12 cellular contexts compared by ENCODE assay signal in genomic region chr20:21397341-21398108, GRCh38. TPM values are rescaled to one million over a fixed set of nuclear protein-coding genes. Genes with fewer than 3 reads are reported as not detected.
A peak's percentile ranks its signal among the peaks of the same experiment; 100 is the strongest.
DNase-seq lines count a peak whose midpoint lies in the region; ATAC-seq and FAIRE-seq lines count a peak whose summit lies in the region.
"Had no signal": no experiment of that assay in that cellular context is flagged by ENCODE, and none has a peak within 500 bp of the region (broad histone marks: within the 10 kb centered on the region; RNA-seq: fewer than 3 reads in every experiment).

TSS of gene NKX2-4 (minus strand) at chr20:21397526. CDS start at chr20:21397399, 127 bp downstream.

- no peaks in the 10 kb centered on the region for H3K36me3 Mint-ChIP-seq in activated CD4-positive, alpha-beta T cell treated with anti-CD3 and anti-CD28 coated beads for 36 hours (ENCODE audit: low read depth)
- H3K36me3 Mint-ChIP-seq in T-cell, result no peaks in the 10 kb centered on the region

- H3K4me1 Mint-ChIP-seq in activated CD4-positive, alpha-beta T cell treated with anti-CD3 and anti-CD28 coated beads for 36 hours, result peaks cover 16% of the 10 kb centered on the region
- peaks cover 13 to 18% (median 16%) of the 10 kb centered on the region in 3 donors for H3K4me1 Mint-ChIP-seq in T-cell

- no peak for ATAC-seq in activated CD4-positive, alpha-beta T cell treated with anti-CD3 and anti-CD28 coated beads for 36 hours
- no peak for ATAC-seq in T-cell (replicated peaks in 1 of 4)
- no peak for ATAC-seq in GM21529 (IDR thresholded peaks at IDR 0.05; ENCODE audit: unreplicated experiment)
- ATAC-seq: left cardiac atrium had no signal

- no peaks in the 10 kb centered on the region for H3K9me3 Mint-ChIP-seq in activated CD4-positive, alpha-beta T cell treated with anti-CD3 and anti-CD28 coated beads for 36 hours (ENCODE audit: low read depth)
- peaks cover 0 to 12% (median 5%) of the 10 kb centered on the region in 3 donors for H3K9me3 Mint-ChIP-seq in T-cell

- peaks cover 61% of the 10 kb centered on the region for H3K27me3 Mint-ChIP-seq in activated CD4-positive, alpha-beta T cell treated with anti-CD3 and anti-CD28 coated beads for 36 hours
- H3K27me3 Mint-ChIP-seq in T-cell, result peaks cover 66 to 72% of the 10 kb centered on the region in 2 donors

- FAIRE-seq in urothelium cell line (lab: Jason Lieb, UNC), result no peak
- FAIRE-seq: colon had no signal

- H3K27ac Mint-ChIP-seq in activated CD4-positive, alpha-beta T cell treated with anti-CD3 and anti-CD28 coated beads for 36 hours, result no peak within 1 kb of the TSS
- H3K27ac Mint-ChIP-seq in T-cell, result peak within 1 kb of the TSS in 1 of 2 donors; percentile 61

- intact Hi-C loops in activated CD4-positive, alpha-beta T cell treated with anti-CD3 and anti-CD28 coated beads for 36 hours (cut with DNase I, micrococcal nuclease), result loop anchor here (1.0 to 10.0 kb wide), 7 partner anchors 110 to 1177 kb away; no protein-coding TSS in a partner anchor

- POLR2A ChIA-PET in activated CD4-positive, alpha-beta T cell treated with anti-CD3 and anti-CD28 coated beads for 36 hours (lab: Charles Lee), result no interaction called here
- POLR2A ChIA-PET in T-cell (lab: Charles Lee), result no interaction called here

- DNase-seq in activated CD4-positive, alpha-beta T cell treated with anti-CD3 and anti-CD28 coated beads for 36 hours, result peak; percentile 8
- DNase-seq in activated CD4-positive, alpha-beta T cell treated with anti-CD3 and anti-CD28 coated beads, Interleukin-2, amount 50 U/mL, for 48 hours, result no peak
- peak in 1 of 34 experiments; percentile 5 for DNase-seq in T-cell
- no peak for DNase-seq in stimulated activated CD4-positive, alpha-beta T cell treated with anti-CD3 and anti-CD28 coated beads, Interleukin-4, amount 100 ng/mL, for 4 hours
- no peak for DNase-seq in urothelium cell line (ENCODE audit: low spot score)
- DNase-seq: left cardiac atrium, NCI-H1436 treated with DMSO at 0.1 percent for 48 hours had no signal

- H3K27me3 ChIP-seq in iPS-20b (ENCODE audit: insufficient read depth, low read length) (peaks cover 100% of the 10 kb centered on the region), subcutaneous abdominal adipose tissue (ENCODE audit: control insufficient read depth in 5 of 5, insufficient read depth in 4 of 5, low read length in 5 of 5) (peaks cover 45 to 73% (median 59%) of the 10 kb centered on the region in 5 donors)

- peak within 1 kb of the TSS; percentile 37 for H3K4me3 Mint-ChIP-seq in activated CD4-positive, alpha-beta T cell treated with anti-CD3 and anti-CD28 coated beads for 36 hours
- peak within 1 kb of the TSS in 2 of 3 donors; percentile 34 to 64 for H3K4me3 Mint-ChIP-seq in T-cell

- H3K9me3 ChIP-seq in iPS-20b (ENCODE audit: insufficient read depth, low read depth, low read length) (peaks cover 6% of the 10 kb centered on the region; the same call in 1 of the 2 replicates), subcutaneous abdominal adipose tissue (ENCODE audit: control insufficient read depth in 5 of 5, low read length in 5 of 5) (peaks cover 0 to 4% (median 0%) of the 10 kb centered on the region in 5 donors)

- no peak within 1 kb of the TSS for H3K9ac ChIP-seq in iPS-20b (ENCODE audit: low read depth, low read length)
- H3K9ac ChIP-seq in subcutaneous abdominal adipose tissue (ENCODE audit: low read length in 5 of 5), result no peak within 1 kb of the TSS

- H3K36me3 ChIP-seq in iPS-20b (ENCODE audit: insufficient read depth, low read depth, low read length) (no peaks in the 10 kb centered on the region), subcutaneous abdominal adipose tissue (ENCODE audit: control insufficient read depth in 5 of 5, insufficient read depth in 5 of 5, low read length in 5 of 5) (no peaks in the 10 kb centered on the region)
- H3K36me3 ChIP-seq: BE2C had no signal

- CTCF ChIA-PET in activated CD4-positive, alpha-beta T cell treated with anti-CD3 and anti-CD28 coated beads for 36 hours (lab: Charles Lee), result interaction anchor here (1.0 kb wide), 1 partner anchor 162 kb away, joined by 3 read pairs; no protein-coding TSS in a partner anchor
- CTCF ChIA-PET in T-cell (lab: Charles Lee), result no interaction called here

- H3K27ac ChIP-seq in iPS-20b (ENCODE audit: low read length) (no peak within 1 kb of the TSS), subcutaneous abdominal adipose tissue (ENCODE audit: low read depth, low read length) (no peak within 1 kb of the TSS)

- H3K4me3 ChIP-seq in iPS-20b (ENCODE audit: low read length) (peak within 1 kb of the TSS; percentile 23; the same call in 1 of the 2 replicates), subcutaneous abdominal adipose tissue (ENCODE audit: low read depth in 1 of 5, low read length in 5 of 5) (peak within 1 kb of the TSS in 3 of 5 donors; percentile 28 to 57 (median 51))

- H3K4me1 ChIP-seq in iPS-20b (ENCODE audit: insufficient read depth, low read length) (no peaks in the 10 kb centered on the region; the same call in 1 of the 2 replicates), subcutaneous abdominal adipose tissue (ENCODE audit: control insufficient read depth in 5 of 5, insufficient read depth in 5 of 5, low read length in 5 of 5) (peaks cover 0 to 20% (median 10%) of the 10 kb centered on the region in 5 donors)
- H3K4me1 ChIP-seq: BE2C had no signal

RNA-seq across cellular contexts. Expression of gene NKX2-4, which starts in this region (rescaled TPM):
- not detected for total RNA-seq in activated CD4-positive, alpha-beta T cell treated with anti-CD3 and anti-CD28 coated beads for 36 hours
- total RNA-seq in T-cell, result not detected
- total RNA-seq: left cardiac atrium had no signal

Comparison
In these comparisons a context has a peak if more than half of its experiments do, and no peak if none do; other contexts are left out.
1. Peak in DNase-seq in activated CD4-positive, alpha-beta T cell treated with anti-CD3 and anti-CD28 coated beads for 36 hours; RNA of the gene not detected or under 1 TPM.